18 cellular contexts compared by ENCODE assay signal in genomic region chr17:51018541-51018940, GRCh38.
A peak's percentile ranks its signal among the peaks of the same experiment; 100 is the strongest.
DNase-seq lines count a peak whose midpoint lies in the region; ATAC-seq and TF ChIP-seq lines count a peak whose summit lies in the region.
"Had no signal": no experiment of that assay in that cellular context is flagged by ENCODE, and none has a peak within 500 bp of the region (broad histone marks: within the 10 kb centered on the region; RNA-seq: fewer than 3 reads in every experiment).

No MANE protein-coding gene starts in this region.

- H3K4me3 ChIP-seq in iPS-15b (ENCODE audit: low read depth, low read length) (no peak overlapping the region), thyroid gland (replicated peaks in 1 of 3) (no peak overlapping the region)
- H3K4me3 ChIP-seq: A549; BLaER1 treated with 17β-estradiol and CSF1 and Interleukin-3, amounts not matched to agents 10 nM and 100 nM had no signal

- DNase-seq in activated T-cell treated with anti-CD3 and anti-CD28 coated beads, Interleukin-2, amount 50 U/mL, for 72 hours = no peak
- DNase-seq in activated T-cell treated with anti-CD3 and anti-CD28 coated beads, Interleukin-2, amount 50 U/mL, for 4 hours = no peak
- DNase-seq in thyroid gland = peak; percentile 64 to 69
- DNase-seq in OCI-M1 (lab: John Stamatoyannopoulos, UW) = no peak
- DNase-seq: AML-193; Caco-2; Calu3; CD4-positive, alpha-beta T cell; CD8-positive, alpha-beta T cell; DMS79 treated with DMSO at 0.1 percent for 48 hours; GF-D8 had no signal

- H3K4me1 Mint-ChIP-seq in activated T-cell treated with anti-CD3 and anti-CD28 coated beads, Interleukin-2, amount 50 U/mL, for 72 hours (ENCODE audit: low read depth) = peaks cover 5% of the 10 kb centered on the region
- H3K4me1 Mint-ChIP-seq in activated T-cell treated with anti-CD3 and anti-CD28 coated beads, Interleukin-2, amount 50 U/mL, for 4 hours (ENCODE audit: low read depth) = peaks cover 2% of the 10 kb centered on the region
- H3K4me1 Mint-ChIP-seq: B cell had no signal

- ATAC-seq in activated T-cell treated with anti-CD3 and anti-CD28 coated beads, Interleukin-2, amount 50 U/mL, for 72 hours (replicated peaks in 1 of 2) = no peak
- ATAC-seq in activated T-cell treated with anti-CD3 and anti-CD28 coated beads, Interleukin-2, amount 50 U/mL, for 4 hours = no peak
- ATAC-seq in HG03521 (IDR thresholded peaks at IDR 0.05; ENCODE audit: unreplicated experiment) = no peak
- ATAC-seq: CD8-positive, alpha-beta T cell had no signal

- H3K9me3 Mint-ChIP-seq in activated T-cell treated with anti-CD3 and anti-CD28 coated beads, Interleukin-2, amount 50 U/mL, for 72 hours = no peaks in the 10 kb centered on the region
- H3K9me3 Mint-ChIP-seq in activated T-cell treated with anti-CD3 and anti-CD28 coated beads, Interleukin-2, amount 50 U/mL, for 4 hours = no peaks in the 10 kb centered on the region
- H3K9me3 Mint-ChIP-seq: CD4-positive, alpha-beta T cell; CD8-positive, alpha-beta T cell had no signal

- peak overlapping the region; percentile 50 for H3K27ac Mint-ChIP-seq in activated T-cell treated with anti-CD3 and anti-CD28 coated beads, Interleukin-2, amount 50 U/mL, for 72 hours
- H3K27ac Mint-ChIP-seq: B cell; CD4-positive, alpha-beta T cell; CD8-positive, alpha-beta T cell had no signal

- H3K9me3 ChIP-seq in iPS-15b (ENCODE audit: control insufficient read depth, insufficient read depth, low read length) (no peaks in the 10 kb centered on the region), thyroid gland (no peaks in the 10 kb centered on the region)
- H3K9me3 ChIP-seq: A549; BLaER1 treated with 17β-estradiol and CSF1 and Interleukin-3, amounts not matched to agents 10 nM and 100 nM; Caco-2 had no signal

- H3K36me3 ChIP-seq in iPS-15b (ENCODE audit: control insufficient read depth, insufficient read depth, low read length) = no peaks in the 10 kb centered on the region
- peaks cover 10 to 14% of the 10 kb centered on the region in 2 donors for H3K36me3 ChIP-seq in thyroid gland

- peak overlapping the region in 2 of 3 donors; percentile 13 to 38 for H3K27ac ChIP-seq in thyroid gland
- H3K27ac ChIP-seq: 22Rv1; A549; BLaER1 treated with 17β-estradiol and CSF1 and Interleukin-3, amounts not matched to agents 10 nM and 100 nM; C4-2B had no signal

- no peaks in the 10 kb centered on the region for H3K27me3 Mint-ChIP-seq in activated T-cell treated with anti-CD3 and anti-CD28 coated beads, Interleukin-2, amount 50 U/mL, for 72 hours (ENCODE audit: low read depth)
- H3K27me3 Mint-ChIP-seq in activated T-cell treated with anti-CD3 and anti-CD28 coated beads, Interleukin-2, amount 50 U/mL, for 4 hours (ENCODE audit: low read depth) = no peaks in the 10 kb centered on the region
- H3K27me3 Mint-ChIP-seq: B cell; CD4-positive, alpha-beta T cell had no signal

- peak overlapping the region; percentile 8 for H3K9ac ChIP-seq in iPS-15b (ENCODE audit: low read depth, low read length)
- H3K9ac ChIP-seq: BLaER1 treated with 17β-estradiol and CSF1 and Interleukin-3, amounts not matched to agents 10 nM and 100 nM had no signal

- intact Hi-C loops in thyroid gland (cut with DNase I) = no loop called here

- H3K4me3 Mint-ChIP-seq in activated T-cell treated with anti-CD3 and anti-CD28 coated beads, Interleukin-2, amount 50 U/mL, for 72 hours = no peak overlapping the region
- H3K4me3 Mint-ChIP-seq in activated T-cell treated with anti-CD3 and anti-CD28 coated beads, Interleukin-2, amount 50 U/mL, for 4 hours = no peak overlapping the region
- H3K4me3 Mint-ChIP-seq: B cell; CD4-positive, alpha-beta T cell; CD8-positive, alpha-beta T cell had no signal

- H3K4me1 ChIP-seq in iPS-15b (ENCODE audit: control insufficient read depth, insufficient read depth, low read length) (no peaks in the 10 kb centered on the region), thyroid gland (peaks cover 4 to 13% of the 10 kb centered on the region in 2 donors)
- H3K4me1 ChIP-seq: A549; BLaER1 treated with 17β-estradiol and CSF1 and Interleukin-3, amounts not matched to agents 10 nM and 100 nM; Caco-2 had no signal

- TF ChIP-seq POLR2A in thyroid gland (IDR thresholded peaks at IDR 0.05) = no peak

- no peak for TF ChIP-seq CTCF in thyroid gland (IDR thresholded peaks at IDR 0.05)

- H3K27me3 ChIP-seq in iPS-15b (ENCODE audit: control insufficient read depth, insufficient read depth, low read length) = no peaks in the 10 kb centered on the region
- H3K27me3 ChIP-seq in thyroid gland = no peaks in the 10 kb centered on the region
- H3K27me3 ChIP-seq: BLaER1 treated with 17β-estradiol and CSF1 and Interleukin-3, amounts not matched to agents 10 nM and 100 nM had no signal

- H3K36me3 Mint-ChIP-seq in activated T-cell treated with anti-CD3 and anti-CD28 coated beads, Interleukin-2, amount 50 U/mL, for 72 hours (ENCODE audit: insufficient read depth in 2 of 2) = peaks cover 0 to 3% of the 10 kb centered on the region in 2 donors
- peaks cover 24% of the 10 kb centered on the region for H3K36me3 Mint-ChIP-seq in activated T-cell treated with anti-CD3 and anti-CD28 coated beads, Interleukin-2, amount 50 U/mL, for 4 hours (ENCODE audit: insufficient read depth)

- WGBS in thyroid gland, 2 donors = 54 to 61% methylated on average over 6 of the region's 6 CpGs

Comparison
In these comparisons a context has a peak if more than half of its experiments do, and no peak if none do; other contexts are left out.
1. DNase-seq: peak in thyroid gland (2 of 2); none in activated T-cell treated with anti-CD3 and anti-CD28 coated beads, Interleukin-2, amount 50 U/mL, for 72 hours (0 of 2), activated T-cell treated with anti-CD3 and anti-CD28 coated beads, Interleukin-2, amount 50 U/mL, for 4 hours (single experiment) and OCI-M1 (single experiment).